ENCODE assay signal across 1 cellular context in the genomic region with DNA sequence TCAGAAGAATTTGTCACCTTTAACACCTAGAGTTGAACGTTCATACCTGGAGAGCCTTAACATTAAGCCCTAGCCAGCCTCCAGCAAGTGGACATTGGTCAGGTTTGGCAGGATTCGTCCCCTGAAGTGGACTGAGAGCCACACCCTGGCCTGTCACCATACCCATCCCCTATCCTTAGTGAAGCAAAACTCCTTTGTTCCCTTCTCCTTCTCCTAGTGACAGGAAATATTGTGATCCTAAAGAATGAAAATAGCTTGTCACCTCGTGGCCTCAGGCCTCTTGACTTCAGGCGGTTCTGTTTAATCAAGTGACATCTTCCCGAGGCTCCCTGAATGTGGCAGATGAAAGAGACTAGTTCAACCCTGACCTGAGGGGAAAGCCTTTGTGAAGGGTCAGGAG.
TF ChIP-seq lines count a peak whose summit lies in the region.

No MANE protein-coding gene starts in this region.

TF ChIP-seq in IMR-90, 13 proteins besides CTCF, POLR2A, EP300 and RAD21 (continued from another document):
- TF ChIP-seq, protein P1, sequence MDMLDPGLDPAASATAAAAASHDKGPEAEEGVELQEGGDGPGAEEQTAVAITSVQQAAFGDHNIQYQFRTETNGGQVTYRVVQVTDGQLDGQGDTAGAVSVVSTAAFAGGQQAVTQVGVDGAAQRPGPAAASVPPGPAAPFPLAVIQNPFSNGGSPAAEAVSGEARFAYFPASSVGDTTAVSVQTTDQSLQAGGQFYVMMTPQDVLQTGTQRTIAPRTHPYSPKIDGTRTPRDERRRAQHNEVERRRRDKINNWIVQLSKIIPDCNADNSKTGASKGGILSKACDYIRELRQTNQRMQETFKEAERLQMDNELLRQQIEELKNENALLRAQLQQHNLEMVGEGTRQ (IDR thresholded peaks at IDR 0.05; ENCODE audit: low read depth, low read length) = no peak
- TF ChIP-seq MXI1 (IDR thresholded peaks at IDR 0.05; ENCODE audit: borderline replicate concordance, low read depth, low read length) (no peak), SMC3 (IDR thresholded peaks at IDR 0.05; ENCODE audit: low read depth, low read length) (no peak), NFE2L2 (IDR thresholded peaks at IDR 0.05; ENCODE audit: low read depth, low read length) (no peak), CEBPB (IDR thresholded peaks at IDR 0.05; ENCODE audit: low read depth, low read length) (no peak), CHD1 (IDR thresholded peaks at IDR 0.05; ENCODE audit: low read depth, low read length) (no peak), BHLHE40 (IDR thresholded peaks at IDR 0.05; ENCODE audit: low read depth, low read length) (no peak), FOS (IDR thresholded peaks at IDR 0.05; ENCODE audit: low read depth, low read length) (no peak), RCOR1 (IDR thresholded peaks at IDR 0.05; ENCODE audit: insufficient replicate concordance, low read length) (no peak), MAZ (IDR thresholded peaks at IDR 0.05; ENCODE audit: borderline replicate concordance, low read depth, low read length) (no peak), RFX5 (IDR thresholded peaks at IDR 0.05; ENCODE audit: low read depth, low read length) (no peak), MAFK (IDR thresholded peaks at IDR 0.05; ENCODE audit: low read depth, low read length) (no peak)
TF ChIP-seq in IMR-90: peak in this region for 0.
